Comparison of ENCODE assay signal across 2 cellular contexts in genomic region chr9:113973963-113974413, GRCh38.
TF ChIP-seq lines count a peak whose summit lies in the region.

No MANE protein-coding gene starts in this region.

TF ChIP-seq in GM23338, 12 proteins besides CTCF, POLR2A, EP300 and RAD21 (continued from another document):
- no peak for TF ChIP-seq POLR2AphosphoS5 (IDR thresholded peaks at IDR 0.05; ENCODE audit: low read depth)
- TF ChIP-seq EZH2 (IDR thresholded peaks at IDR 0.05; ENCODE audit: low read depth, unreplicated experiment) = no peak
- no peak for TF ChIP-seq ZNF331 (CRISPR knock-in tag; IDR thresholded peaks at IDR 0.05; ENCODE audit: low read depth)
- no peak for TF ChIP-seq NANOG (IDR thresholded peaks at IDR 0.05; ENCODE audit: borderline replicate concordance)
- TF ChIP-seq STAT1 (IDR thresholded peaks at IDR 0.05; ENCODE audit: unreplicated experiment) = no peak
- no peak for TF ChIP-seq ZNF462 (CRISPR knock-in tag; IDR thresholded peaks at IDR 0.05)
- TF ChIP-seq JUNB (IDR thresholded peaks at IDR 0.05; ENCODE audit: unreplicated experiment) = no peak
- TF ChIP-seq REST (IDR thresholded peaks at IDR 0.05; ENCODE audit: unreplicated experiment) = no peak

TF ChIP-seq in SK-N-SH, 30 proteins besides CTCF, POLR2A, EP300 and RAD21 (continued from another document):
- TF ChIP-seq REST (IDR thresholded peaks at IDR 0.05; ENCODE audit: low read depth, low read length) = peak; percentile 89
